In the genomic region with DNA sequence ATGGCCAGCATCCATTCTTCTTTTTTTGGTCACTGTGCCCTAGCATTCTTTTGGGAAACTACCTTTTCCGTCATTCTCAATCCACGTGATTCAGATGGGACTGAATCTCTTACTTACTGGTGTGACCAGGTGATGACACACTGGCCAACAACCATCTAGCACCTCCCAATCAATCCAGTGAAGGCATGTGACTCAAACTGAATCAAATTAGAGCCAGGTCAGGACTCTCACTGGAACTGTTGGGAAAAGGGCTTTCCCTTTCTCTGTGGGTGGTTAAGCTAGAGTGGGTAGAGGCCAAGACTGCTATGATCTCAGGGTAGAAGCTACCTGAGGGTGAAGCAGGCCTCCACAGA, we compare ENCODE assay signal across 10 cellular contexts. TPM values are rescaled to one million over a fixed set of nuclear protein-coding genes. Genes with fewer than 3 reads are reported as not detected.
DNase-seq lines count a peak whose midpoint lies in the region; ATAC-seq, FAIRE-seq and TF ChIP-seq lines count a peak whose summit lies in the region.
"Had no signal": no experiment of that assay in that cellular context is flagged by ENCODE, and none has a peak within 500 bp of the region (broad histone marks: within the 10 kb centered on the region; RNA-seq: fewer than 3 reads in every experiment).

No MANE protein-coding gene starts in this region.

- H4K91ac ChIP-seq in trophoblast cell (ENCODE audit: low read depth, low read length), result peak overlapping the region; percentile 34

- H4K20me1 ChIP-seq in astrocyte (ENCODE audit: insufficient read depth, low read length), result no peaks in the 10 kb centered on the region

- FAIRE-seq in astrocyte (lab: Jason Lieb, UNC), result no peak

- no peak overlapping the region for H4K12ac ChIP-seq in trophoblast cell (ENCODE audit: low read depth, low read length)

- no peaks in the 10 kb centered on the region for H3K4me1 Mint-ChIP-seq in astrocyte (ENCODE audit: low read depth, unreplicated experiment)
- peaks cover 0 to 15% (median 0%) of the 10 kb centered on the region in 7 donors for H3K4me1 Mint-ChIP-seq in naive thymus-derived CD4-positive, alpha-beta T cell

- POLR2A ChIA-PET in naive thymus-derived CD4-positive, alpha-beta T cell (lab: Charles Lee), result interaction anchor here (0.6 kb wide), 1 partner anchor 126 kb away, joined by 3 read pairs; no protein-coding TSS in a partner anchor

- H4K8ac ChIP-seq in trophoblast cell (ENCODE audit: low read depth, low read length), result no peak overlapping the region

- no peak overlapping the region for H3K14ac ChIP-seq in trophoblast cell (ENCODE audit: low read length)

- H3K4ac ChIP-seq in trophoblast cell (ENCODE audit: low read depth, low read length), result no peak overlapping the region

- peak; percentile 42 for DNase-seq in MG63
- no peak for DNase-seq in astrocyte (ENCODE audit: low read depth)
- DNase-seq in trophoblast cell, result peak; percentile 14 to 56
- no peak for DNase-seq in GM19240 (ENCODE audit: insufficient read length, low spot score)
- no peak for DNase-seq in heart right ventricle
- no peak for DNase-seq in naive thymus-derived CD4-positive, alpha-beta T cell

- H3K4me2 ChIP-seq in astrocyte (ENCODE audit: low read length) (peak overlapping the region; percentile 62), trophoblast cell (ENCODE audit: low read length) (no peak overlapping the region)

- H2AFZ ChIP-seq in astrocyte (ENCODE audit: low read depth, low read length) (peak overlapping the region; percentile 28), trophoblast cell (ENCODE audit: insufficient read depth, low read length, poor library complexity) (no peak overlapping the region)

- no peaks in the 10 kb centered on the region for H3K27me3 Mint-ChIP-seq in astrocyte (ENCODE audit: low read depth, unreplicated experiment)
- no peaks in the 10 kb centered on the region for H3K27me3 Mint-ChIP-seq in naive thymus-derived CD4-positive, alpha-beta T cell
- H3K27me3 Mint-ChIP-seq: central memory CD8-positive, alpha-beta T cell had no signal

- no peaks in the 10 kb centered on the region for H3K79me2 ChIP-seq in astrocyte (ENCODE audit: insufficient read depth, low read length)
- no peaks in the 10 kb centered on the region for H3K79me2 ChIP-seq in trophoblast cell (ENCODE audit: control insufficient read depth, insufficient read depth, low read length, poor library complexity)

- no CpG with 5 or more reads among the region's 2 CpGs for WGBS in trophoblast cell (ENCODE audit: extremely low coverage, insufficient coverage, insufficient read length)
- WGBS in heart right ventricle, 2 donors, result 83 to 93% methylated on average over 2 of the region's 2 CpGs

- no peaks in the 10 kb centered on the region for H3K27me3 ChIP-seq in MG63
- H3K27me3 ChIP-seq in astrocyte (ENCODE audit: insufficient read depth, low read length), result no peaks in the 10 kb centered on the region
- no peaks in the 10 kb centered on the region for H3K27me3 ChIP-seq in trophoblast cell (ENCODE audit: insufficient read depth, low read length)
- no peaks in the 10 kb centered on the region for H3K27me3 ChIP-seq in heart right ventricle
- no peaks in the 10 kb centered on the region for H3K27me3 ChIP-seq in naive thymus-derived CD4-positive, alpha-beta T cell (ENCODE audit: control insufficient read depth in 2 of 2, insufficient read depth in 2 of 2, low read length in 2 of 2)
- H3K27me3 ChIP-seq: tibial nerve had no signal

- H2BK5ac ChIP-seq in trophoblast cell (ENCODE audit: low read depth, low read length, poor library complexity), result no peak overlapping the region

- H3K36me3 ChIP-seq in MG63 (no peaks in the 10 kb centered on the region), astrocyte (ENCODE audit: insufficient read depth, low read length) (no peaks in the 10 kb centered on the region), trophoblast cell (ENCODE audit: control insufficient read depth in 1 of 2, insufficient read depth in 2 of 2, low read length in 2 of 2) (no peaks in the 10 kb centered on the region), heart right ventricle (no peaks in the 10 kb centered on the region)
- no peaks in the 10 kb centered on the region for H3K36me3 ChIP-seq in naive thymus-derived CD4-positive, alpha-beta T cell (ENCODE audit: control insufficient read depth in 2 of 3, insufficient read depth in 3 of 3, low read length in 3 of 3)
- H3K36me3 ChIP-seq: tibial nerve had no signal

- no peak overlapping the region for H3K27ac Mint-ChIP-seq in astrocyte (ENCODE audit: unreplicated experiment)
- H3K27ac Mint-ChIP-seq in naive thymus-derived CD4-positive, alpha-beta T cell, result no peak overlapping the region

- TF ChIP-seq CTCF in astrocyte (IDR thresholded peaks at IDR 0.05; ENCODE audit: insufficient read depth, low read depth, low read length) (no peak), heart right ventricle (IDR thresholded peaks at IDR 0.05) (no peak)

- H3K4me3 ChIP-seq in MG63 (no peak overlapping the region), astrocyte (ENCODE audit: insufficient read depth, low read depth, low read length) (peak overlapping the region; percentile 7), trophoblast cell (ENCODE audit: low read depth, low read length) (no peak overlapping the region), heart right ventricle (no peak overlapping the region)
- H3K4me3 ChIP-seq in naive thymus-derived CD4-positive, alpha-beta T cell (ENCODE audit: low read length), result no peak overlapping the region
- H3K4me3 ChIP-seq: tibial nerve had no signal

- no peak overlapping the region for H2BK120ac ChIP-seq in trophoblast cell (ENCODE audit: insufficient read depth, low read length, poor library complexity)

- H3K9me3 ChIP-seq in MG63, result peaks cover 4% of the 10 kb centered on the region; the same call in 1 of the 2 replicates
- no peaks in the 10 kb centered on the region for H3K9me3 ChIP-seq in astrocyte (ENCODE audit: insufficient read depth, low read depth, low read length)
- H3K9me3 ChIP-seq in trophoblast cell (ENCODE audit: insufficient read depth, low read depth, low read length), result no peaks in the 10 kb centered on the region
- H3K9me3 ChIP-seq in heart right ventricle, result no peaks in the 10 kb centered on the region
- no peaks in the 10 kb centered on the region for H3K9me3 ChIP-seq in naive thymus-derived CD4-positive, alpha-beta T cell (ENCODE audit: control insufficient read depth in 2 of 3, low read length in 3 of 3)

- CTCF ChIA-PET in naive thymus-derived CD4-positive, alpha-beta T cell (lab: Charles Lee), result interaction anchor here (0.6 to 1.1 kb wide), 3 partner anchors 9 to 729 kb away, joined by 3 to 6 read pairs (median 5); no protein-coding TSS in a partner anchor

- H3K36me3 Mint-ChIP-seq in astrocyte (ENCODE audit: low read depth, unreplicated experiment), result no peaks in the 10 kb centered on the region
- peaks cover 0 to 10% (median 0%) of the 10 kb centered on the region in 5 donors for H3K36me3 Mint-ChIP-seq in naive thymus-derived CD4-positive, alpha-beta T cell

- H3K9me3 Mint-ChIP-seq in astrocyte (ENCODE audit: unreplicated experiment), result peaks cover 5% of the 10 kb centered on the region
- peaks cover 0 to 9% (median 0%) of the 10 kb centered on the region in 11 donors for H3K9me3 Mint-ChIP-seq in naive thymus-derived CD4-positive, alpha-beta T cell
- H3K9me3 Mint-ChIP-seq: central memory CD8-positive, alpha-beta T cell had no signal

- H2BK12ac ChIP-seq in trophoblast cell (ENCODE audit: low read length), result no peak overlapping the region

- H3K23ac ChIP-seq in trophoblast cell (ENCODE audit: low read length), result no peak overlapping the region

- no peak overlapping the region for H3K4me3 Mint-ChIP-seq in astrocyte (ENCODE audit: unreplicated experiment)
- no peak overlapping the region for H3K4me3 Mint-ChIP-seq in naive thymus-derived CD4-positive, alpha-beta T cell
- H3K4me3 Mint-ChIP-seq: central memory CD8-positive, alpha-beta T cell had no signal

- no peak overlapping the region for H2AK5ac ChIP-seq in trophoblast cell (ENCODE audit: low read length)

- intact Hi-C loops in heart right ventricle (cut with DNase I), result loop anchor here in 1 of 10 donors (10.0 kb wide), 1 partner anchor 222 kb away; no protein-coding TSS in a partner anchor
- intact Hi-C loops in naive thymus-derived CD4-positive, alpha-beta T cell (cut with micrococcal nuclease), result no loop called here

- H3K4me1 ChIP-seq in astrocyte (ENCODE audit: insufficient read depth, low read length) (peaks cover 15% of the 10 kb centered on the region), trophoblast cell (ENCODE audit: control insufficient read depth in 1 of 2, insufficient read depth in 2 of 2, low read length in 2 of 2) (peaks cover 5% of the 10 kb centered on the region in 2 experiments), heart right ventricle (peaks cover 0 to 14% (median 2%) of the 10 kb centered on the region in 9 donors)
- H3K4me1 ChIP-seq in naive thymus-derived CD4-positive, alpha-beta T cell (ENCODE audit: control insufficient read depth in 2 of 2, insufficient read depth in 2 of 2, low read length in 2 of 2), result no peaks in the 10 kb centered on the region
- H3K4me1 ChIP-seq: tibial nerve had no signal

- H3K18ac ChIP-seq in trophoblast cell (ENCODE audit: low read length), result no peak overlapping the region

- peak overlapping the region; percentile 87 for H3K27ac ChIP-seq in astrocyte (ENCODE audit: low read depth, low read length)
- no peak overlapping the region for H3K27ac ChIP-seq in trophoblast cell (ENCODE audit: low read depth, low read length)
- H3K27ac ChIP-seq in heart right ventricle, result peak overlapping the region in 2 of 10 donors; percentile 56 to 66
- no peak overlapping the region for H3K27ac ChIP-seq in naive thymus-derived CD4-positive, alpha-beta T cell (ENCODE audit: low read depth, low read length)
- H3K27ac ChIP-seq: tibial nerve had no signal

- H3K9ac ChIP-seq in astrocyte (ENCODE audit: low read length) (peak overlapping the region; percentile 63), trophoblast cell (ENCODE audit: low read length) (no peak overlapping the region)

- H3K79me1 ChIP-seq in trophoblast cell (ENCODE audit: low read length), result peaks cover 12% of the 10 kb centered on the region

- ATAC-seq in GM18520 (IDR thresholded peaks at IDR 0.05; ENCODE audit: unreplicated experiment), result peak; percentile 18
- ATAC-seq in heart right ventricle, result no peak
- ATAC-seq in naive thymus-derived CD4-positive, alpha-beta T cell, result no peak
- no peak for ATAC-seq in HG02571 (IDR thresholded peaks at IDR 0.05; ENCODE audit: unreplicated experiment)

RNA-seq across cellular contexts. Expression of gene ZMYND8, which starts 36.2 kb away (rescaled TPM):
- total RNA-seq in MG63 (2014; rRNA removed; shearing (Covaris generic); ENCODE audit: low replicate concordance), result 10.2 and 14.1 TPM in 2 replicates
- total RNA-seq in astrocyte, result 43.9 and 45.8 TPM in 2 replicates
- polyA plus RNA-seq in trophoblast cell (2013), result 44.5 and 45.1 TPM in 2 replicates
- 10 to 100 TPM; 22.0 to 39.0 (median 29.0) TPM for total RNA-seq in heart right ventricle
- 10 to 100 TPM in 1 of 2 donors, 1 to 10 TPM in 1; 6.4 to 22.5 TPM for polyA plus RNA-seq in heart right ventricle
- total RNA-seq in naive thymus-derived CD4-positive, alpha-beta T cell, result 10 to 100 TPM; 54.5 to 83.0 (median 68.5) TPM
- polyA plus RNA-seq in naive thymus-derived CD4-positive, alpha-beta T cell, result 10 to 100 TPM; 12.7 to 28.7 TPM

Comparison
In these comparisons a context has a peak if more than half of its experiments do, and no peak if none do; other contexts are left out.
1. DNase-seq: peak in MG63 (single experiment) and trophoblast cell (2 of 2); none in astrocyte (single experiment), GM19240 (single experiment), heart right ventricle (0 of 2) and naive thymus-derived CD4-positive, alpha-beta T cell (0 of 9).